ENCODE assay signal across 10 cellular contexts in the genomic region with DNA sequence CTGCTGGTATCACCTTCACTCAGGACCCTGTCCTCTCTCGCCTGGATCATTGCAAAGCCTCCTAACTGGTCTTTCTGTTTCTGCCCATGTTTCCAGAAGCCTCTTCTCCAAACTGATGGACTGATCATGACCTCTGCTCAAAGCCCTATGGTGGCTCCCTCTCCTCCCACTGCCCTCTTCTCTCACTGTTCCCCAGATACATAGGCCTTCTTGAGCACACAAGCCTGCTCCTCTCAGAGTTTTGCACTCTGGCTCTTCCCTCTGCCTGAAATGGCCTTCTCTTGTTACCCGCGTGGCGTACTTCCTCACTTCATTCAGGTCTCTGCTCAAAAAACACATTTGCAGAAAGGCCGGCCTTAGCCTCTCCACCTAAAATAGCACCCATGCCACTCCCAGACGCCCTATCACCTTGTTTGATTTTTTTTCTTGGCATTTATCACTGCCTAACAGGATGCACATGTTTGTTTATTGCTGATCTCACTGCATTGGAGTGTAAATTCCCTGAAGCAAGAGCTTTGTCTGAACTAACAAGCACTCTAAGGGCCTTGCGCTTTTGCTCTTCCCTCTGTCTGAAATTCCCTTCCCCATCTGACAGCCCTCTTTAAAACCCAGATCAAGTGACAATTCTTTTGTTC. TPM values are rescaled to one million over a fixed set of nuclear protein-coding genes. Genes with fewer than 3 reads are reported as not detected.
A peak's percentile ranks its signal among the peaks of the same experiment; 100 is the strongest.
DNase-seq lines count a peak whose midpoint lies in the region; ATAC-seq and TF ChIP-seq lines count a peak whose summit lies in the region.
"Had no signal": no experiment of that assay in that cellular context is flagged by ENCODE, and none has a peak within 500 bp of the region (broad histone marks: within the 10 kb centered on the region; RNA-seq: fewer than 3 reads in every experiment).

No MANE protein-coding gene starts in this region.

- no peak for TF ChIP-seq CTCF in breast epithelium (IDR thresholded peaks at IDR 0.05)

- no peak overlapping the region for H3K4me3 ChIP-seq in MG63
- H3K4me3 ChIP-seq in breast epithelium = no peak overlapping the region

- peaks cover 10% of the 10 kb centered on the region for H3K36me3 ChIP-seq in MG63
- no peaks in the 10 kb centered on the region for H3K36me3 ChIP-seq in breast epithelium

- H3K4me1 ChIP-seq in breast epithelium = no peaks in the 10 kb centered on the region

- peaks cover 0 to 10% (median 1%) of the 10 kb centered on the region in 5 donors for H3K27me3 Mint-ChIP-seq in naive thymus-derived CD8-positive, alpha-beta T cell

- H3K27me3 ChIP-seq in MG63 (no peaks in the 10 kb centered on the region), breast epithelium (no peaks in the 10 kb centered on the region)

- peaks cover 13 to 43% (median 37%) of the 10 kb centered on the region in 4 donors for H3K4me1 Mint-ChIP-seq in naive thymus-derived CD8-positive, alpha-beta T cell

- intact Hi-C loops in breast epithelium (cut with DNase I; ENCODE audit: low total_unique reads) = no loop called here

- H3K4me3 Mint-ChIP-seq in naive thymus-derived CD8-positive, alpha-beta T cell = peak overlapping the region; percentile 48 to 93 (median 90)

- H3K36me3 Mint-ChIP-seq in naive thymus-derived CD8-positive, alpha-beta T cell = peaks cover 0 to 2% (median 0%) of the 10 kb centered on the region in 3 donors

- TF ChIP-seq POLR2A in breast epithelium (IDR thresholded peaks at IDR 0.05) = no peak

- peak; percentile 3 for DNase-seq in DMS153 treated with DMSO at 0.1 percent for 48 hours (lab: John Stamatoyannopoulos, UW; ENCODE audit: unreplicated experiment)
- DNase-seq in MG63 = peak; percentile 52
- DNase-seq in breast epithelium (ENCODE audit: low spot score in 2 of 2) = no peak
- no peak for DNase-seq in naive thymus-derived CD8-positive, alpha-beta T cell
- DNase-seq in NCI-H1417 treated with DMSO at 0.1 percent for 48 hours (lab: John Stamatoyannopoulos, UW) = no peak
- DNase-seq in Ammon's horn (ENCODE audit: low spot score) = no peak
- DNase-seq: activated CD4-positive, CD25-positive, alpha-beta regulatory T cell; left colon had no signal

- POLR2A ChIA-PET in naive thymus-derived CD8-positive, alpha-beta T cell (lab: Charles Lee) = interaction anchor here (0.6 kb wide), 1 partner anchor 1140 kb away, joined by 3 read pairs; no protein-coding TSS in a partner anchor

- H3K27ac ChIP-seq in breast epithelium = peak overlapping the region; percentile 66 to 71

- H3K9me3 ChIP-seq in MG63 = no peaks in the 10 kb centered on the region
- H3K9me3 ChIP-seq in breast epithelium = no peaks in the 10 kb centered on the region

- no peak for ATAC-seq in naive thymus-derived CD8-positive, alpha-beta T cell
- no peak for ATAC-seq in HG03378 (IDR thresholded peaks at IDR 0.05; ENCODE audit: unreplicated experiment)
- no peak for ATAC-seq in HG02642 (IDR thresholded peaks at IDR 0.05; ENCODE audit: poor library complexity, unreplicated experiment)
- ATAC-seq: left colon had no signal

- peak overlapping the region in 6 of 10 donors; percentile 2 to 88 (median 37) for H3K27ac Mint-ChIP-seq in naive thymus-derived CD8-positive, alpha-beta T cell

- no peaks in the 10 kb centered on the region for H3K9me3 Mint-ChIP-seq in naive thymus-derived CD8-positive, alpha-beta T cell

RNA-seq across cellular contexts. Expression of a gene that starts 1.4 kb away (rescaled TPM):
- total RNA-seq in MG63 (2014; rRNA removed; shearing (Covaris generic); ENCODE audit: low replicate concordance) = 362 and 427 TPM in 2 replicates
- total RNA-seq in breast epithelium = 100 to 1,000 TPM in 2 of 3 donors, 10 to 100 TPM in 1; 96.0 to 108 (median 108) TPM
- total RNA-seq in naive thymus-derived CD8-positive, alpha-beta T cell = 10 to 100 TPM; 46.2 to 52.3 TPM
- 100 to 1,000 TPM in 2 of 3 donors, 10 to 100 TPM in 1; 99.4 to 118 (median 109) TPM for polyA plus RNA-seq in naive thymus-derived CD8-positive, alpha-beta T cell

RNA-seq across cellular contexts. Expression of a gene that starts 23.9 kb away (rescaled TPM):
- total RNA-seq in MG63 (2014; rRNA removed; shearing (Covaris generic); ENCODE audit: low replicate concordance) = 0.27 and 3.6 TPM in 2 replicates
- under 1 TPM in 1 of 3 donors, not detected in 2; 0.29 TPM for total RNA-seq in breast epithelium
- not detected for total RNA-seq in naive thymus-derived CD8-positive, alpha-beta T cell
- polyA plus RNA-seq in naive thymus-derived CD8-positive, alpha-beta T cell = not detected

Comparison
In these comparisons a context has a peak if more than half of its experiments do, and no peak if none do; other contexts are left out.
1. DNase-seq: peak in DMS153 treated with DMSO at 0.1 percent for 48 hours (single experiment) and MG63 (single experiment); none in breast epithelium (0 of 2), naive thymus-derived CD8-positive, alpha-beta T cell (0 of 10), NCI-H1417 treated with DMSO at 0.1 percent for 48 hours (single experiment) and Ammon's horn (single experiment).